In genomic region chr19:47243364-47243775, GRCh38 we compare ENCODE assay signal across 8 cellular contexts. TPM values are rescaled to one million over a fixed set of nuclear protein-coding genes. Genes with fewer than 3 reads are reported as not detected.
DNase-seq lines count a peak whose midpoint lies in the region; ATAC-seq, FAIRE-seq and TF ChIP-seq lines count a peak whose summit lies in the region.

No MANE protein-coding gene starts in this region.

- no peak for FAIRE-seq in astrocyte (lab: Jason Lieb, UNC)

- H3K9me3 Mint-ChIP-seq in stimulated activated naive CD8-positive, alpha-beta T cell treated with anti-CD3 and anti-CD28 coated beads, Interleukin-15, Interleukin-2, amounts not matched to agents 100 ng/mL and 50 ng/mL, for 24 hours = no peaks in the 10 kb centered on the region
- no peaks in the 10 kb centered on the region for H3K9me3 Mint-ChIP-seq in astrocyte (ENCODE audit: unreplicated experiment)

- H3K36me3 ChIP-seq in astrocyte (ENCODE audit: insufficient read depth, low read length) (no peaks in the 10 kb centered on the region), lower lobe of right lung (no peaks in the 10 kb centered on the region)

- H3K36me3 Mint-ChIP-seq in stimulated activated naive CD8-positive, alpha-beta T cell treated with anti-CD3 and anti-CD28 coated beads, Interleukin-15, Interleukin-2, amounts not matched to agents 100 ng/mL and 50 ng/mL, for 24 hours (ENCODE audit: low read depth) = no peaks in the 10 kb centered on the region
- peaks cover 1% of the 10 kb centered on the region for H3K36me3 Mint-ChIP-seq in astrocyte (ENCODE audit: low read depth, unreplicated experiment)

- no peaks in the 10 kb centered on the region for H3K27me3 ChIP-seq in astrocyte (ENCODE audit: insufficient read depth, low read length)
- peaks cover 14% of the 10 kb centered on the region for H3K27me3 ChIP-seq in lower lobe of right lung (ENCODE audit: low read depth)
- H3K27me3 ChIP-seq in foreskin keratinocyte = no peaks in the 10 kb centered on the region

- H3K9me3 ChIP-seq in astrocyte (ENCODE audit: insufficient read depth, low read depth, low read length) (no peaks in the 10 kb centered on the region), lower lobe of right lung (no peaks in the 10 kb centered on the region)

- peak overlapping the region; percentile 29 for H3K4me3 ChIP-seq in astrocyte (ENCODE audit: insufficient read depth, low read depth, low read length)
- H3K4me3 ChIP-seq in lower lobe of right lung = peak overlapping the region; percentile 40

- peaks cover 5% of the 10 kb centered on the region for H3K27me3 Mint-ChIP-seq in stimulated activated naive CD8-positive, alpha-beta T cell treated with anti-CD3 and anti-CD28 coated beads, Interleukin-15, Interleukin-2, amounts not matched to agents 100 ng/mL and 50 ng/mL, for 24 hours
- H3K27me3 Mint-ChIP-seq in astrocyte (ENCODE audit: low read depth, unreplicated experiment) = no peaks in the 10 kb centered on the region

- H3K27ac ChIP-seq in astrocyte (ENCODE audit: low read depth, low read length) (peak overlapping the region; percentile 79), lower lobe of right lung (peak overlapping the region; percentile 36), foreskin keratinocyte (no peak overlapping the region)

- H3K79me2 ChIP-seq in astrocyte (ENCODE audit: insufficient read depth, low read length) = no peaks in the 10 kb centered on the region

- H3K9ac ChIP-seq in astrocyte (ENCODE audit: low read length) = peak overlapping the region; percentile 86

- H3K27ac Mint-ChIP-seq in stimulated activated naive CD8-positive, alpha-beta T cell treated with anti-CD3 and anti-CD28 coated beads, Interleukin-15, Interleukin-2, amounts not matched to agents 100 ng/mL and 50 ng/mL, for 24 hours = peak overlapping the region; percentile 94
- H3K27ac Mint-ChIP-seq in astrocyte (ENCODE audit: unreplicated experiment) = peak overlapping the region; percentile 91

- peak overlapping the region; percentile 54 for H2AFZ ChIP-seq in astrocyte (ENCODE audit: low read depth, low read length)

- TF ChIP-seq CTCF in astrocyte (IDR thresholded peaks at IDR 0.05; ENCODE audit: insufficient read depth, low read depth, low read length) = no peak
- no peak for TF ChIP-seq CTCF in lower lobe of right lung (IDR thresholded peaks at IDR 0.05)
- TF ChIP-seq CTCF in foreskin keratinocyte (conservative IDR thresholded peaks at IDR 0.05) = no peak

- no peak for ATAC-seq in stimulated activated naive CD8-positive, alpha-beta T cell treated with anti-CD3 and anti-CD28 coated beads, Interleukin-15, Interleukin-2, amounts not matched to agents 100 U/mL and 50 U/mL, for 24 hours
- ATAC-seq in lower lobe of right lung (no peak), foreskin keratinocyte (no peak)

- H3K4me1 ChIP-seq in astrocyte (ENCODE audit: insufficient read depth, low read length) (peaks cover 31% of the 10 kb centered on the region), lower lobe of right lung (peaks cover 49% of the 10 kb centered on the region), foreskin keratinocyte (no peaks in the 10 kb centered on the region)

- H3K4me1 Mint-ChIP-seq in stimulated activated naive CD8-positive, alpha-beta T cell treated with anti-CD3 and anti-CD28 coated beads, Interleukin-15, Interleukin-2, amounts not matched to agents 100 ng/mL and 50 ng/mL, for 24 hours (ENCODE audit: low read depth) = peaks cover 21% of the 10 kb centered on the region
- peaks cover 12% of the 10 kb centered on the region for H3K4me1 Mint-ChIP-seq in astrocyte (ENCODE audit: low read depth, unreplicated experiment)

- peak overlapping the region; percentile 89 for H3K4me3 Mint-ChIP-seq in stimulated activated naive CD8-positive, alpha-beta T cell treated with anti-CD3 and anti-CD28 coated beads, Interleukin-15, Interleukin-2, amounts not matched to agents 100 ng/mL and 50 ng/mL, for 24 hours
- H3K4me3 Mint-ChIP-seq in astrocyte (ENCODE audit: unreplicated experiment) = peak overlapping the region; percentile 72

- H3K4me2 ChIP-seq in astrocyte (ENCODE audit: low read length) = peak overlapping the region; percentile 85

- DNase-seq in stimulated activated naive CD8-positive, alpha-beta T cell treated with anti-CD3 and anti-CD28 coated beads, Interleukin-15, Interleukin-2, amounts not matched to agents 100 U/mL and 50 U/mL, for 24 hours = no peak
- DNase-seq in astrocyte (ENCODE audit: low read depth) (peak; percentile 12), lower lobe of right lung (no peak), AG08396 (ENCODE audit: low spot score) (no peak), NCI-H526 treated with DMSO at 0.1 percent for 48 hours (lab: John Stamatoyannopoulos, UW) (no peak), foreskin keratinocyte (no peak)
- no peak for DNase-seq in stimulated activated CD4-positive, alpha-beta T cell treated with anti-CD3 and anti-CD28 coated beads, Interleukin-12 subunit alpha, Interleukin-12 subunit beta, amount 100 ng/mL, for 4 hours

- intact Hi-C loops in lower lobe of right lung (cut with DNase I) = no loop called here

- no peaks in the 10 kb centered on the region for H4K20me1 ChIP-seq in astrocyte (ENCODE audit: insufficient read depth, low read length)

RNA-seq across cellular contexts. Expression of gene BBC3, which starts 12.4 kb away (rescaled TPM):
- total RNA-seq in astrocyte = 43.5 and 54.6 TPM in 2 replicates
- total RNA-seq in lower lobe of right lung = 18.5 TPM
- total RNA-seq in foreskin keratinocyte = 3.9 and 4.3 TPM in 2 replicates
- 4.7 and 5.5 TPM in 2 replicates for polyA plus RNA-seq in foreskin keratinocyte

RNA-seq across cellular contexts. Expression of gene CCDC9, which starts 13.0 kb away (rescaled TPM):
- total RNA-seq in astrocyte (44.6 and 45.5 TPM in 2 replicates), lower lobe of right lung (30.7 TPM), foreskin keratinocyte (8.2 and 11.3 TPM in 2 replicates)
- polyA plus RNA-seq in foreskin keratinocyte = 13.9 and 15.3 TPM in 2 replicates

RNA-seq across cellular contexts. Expression of gene INAFM1, which starts 31.3 kb away (rescaled TPM):
- 23.6 and 25.7 TPM in 2 replicates for total RNA-seq in astrocyte
- 18.0 TPM for total RNA-seq in lower lobe of right lung
- total RNA-seq in foreskin keratinocyte = 2.2 and 3.2 TPM in 2 replicates
- 5.5 and 7.9 TPM in 2 replicates for polyA plus RNA-seq in foreskin keratinocyte
